1 cellular context compared by ENCODE assay signal in genomic region chr20:43530321-43531090, GRCh38.
A peak's percentile ranks its signal among the peaks of the same experiment; 100 is the strongest.
TF ChIP-seq lines count a peak whose summit lies in the region.

No MANE protein-coding gene starts in this region.

TF ChIP-seq in HepG2, 621 proteins besides CTCF, POLR2A, EP300 and RAD21 (continued from another document and continues in another):
- TF ChIP-seq HCFC1 (IDR thresholded peaks at IDR 0.05; ENCODE audit: low read depth, low read length) = no peak
- peak; percentile 99 for TF ChIP-seq ZNF724P (CRISPR knock-in tag; IDR thresholded peaks at IDR 0.05; ENCODE audit: borderline replicate concordance)
- peak; percentile 77; the same call in 1 of the 2 replicates for TF ChIP-seq ZNF205 (CRISPR knock-in tag; IDR thresholded peaks at IDR 0.05)
- TF ChIP-seq, protein P1, sequence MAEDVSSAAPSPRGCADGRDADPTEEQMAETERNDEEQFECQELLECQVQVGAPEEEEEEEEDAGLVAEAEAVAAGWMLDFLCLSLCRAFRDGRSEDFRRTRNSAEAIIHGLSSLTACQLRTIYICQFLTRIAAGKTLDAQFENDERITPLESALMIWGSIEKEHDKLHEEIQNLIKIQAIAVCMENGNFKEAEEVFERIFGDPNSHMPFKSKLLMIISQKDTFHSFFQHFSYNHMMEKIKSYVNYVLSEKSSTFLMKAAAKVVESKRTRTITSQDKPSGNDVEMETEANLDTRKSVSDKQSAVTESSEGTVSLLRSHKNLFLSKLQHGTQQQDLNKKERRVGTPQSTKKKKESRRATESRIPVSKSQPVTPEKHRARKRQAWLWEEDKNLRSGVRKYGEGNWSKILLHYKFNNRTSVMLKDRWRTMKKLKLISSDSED (CRISPR knock-in tag; IDR thresholded peaks at IDR 0.05) = no peak
- TF ChIP-seq ZBTB7B (CRISPR knock-in tag; IDR thresholded peaks at IDR 0.05) = peak; percentile 89
- no peak for TF ChIP-seq SRF (IDR thresholded peaks at IDR 0.05; ENCODE audit: low read depth, low read length)
- TF ChIP-seq SKIL (CRISPR knock-in tag; IDR thresholded peaks at IDR 0.05; ENCODE audit: borderline replicate concordance) = no peak
- TF ChIP-seq PLRG1 (conservative IDR thresholded peaks at IDR 0.05) = no peak
- peak; percentile 86; the same call in 1 of the 2 replicates for TF ChIP-seq ZNF350 (CRISPR knock-in tag; IDR thresholded peaks at IDR 0.05; ENCODE audit: borderline replicate concordance, low read depth)
- no peak for TF ChIP-seq TBP (CRISPR knock-in tag; IDR thresholded peaks at IDR 0.05)
- peak; percentile 31; the same call in 1 of the 2 replicates for TF ChIP-seq ISX (CRISPR knock-in tag; conservative IDR thresholded peaks at IDR 0.05)
- TF ChIP-seq KLF11 (CRISPR knock-in tag; IDR thresholded peaks at IDR 0.05) = peak; percentile 97
- no peak for TF ChIP-seq SMARCE1 (IDR thresholded peaks at IDR 0.05; ENCODE audit: borderline replicate concordance)
- TF ChIP-seq FOXJ3 (CRISPR knock-in tag; IDR thresholded peaks at IDR 0.05; ENCODE audit: borderline replicate concordance) = no peak
- peak; percentile 87; the same call in 1 of the 2 replicates for TF ChIP-seq ZNF839 (CRISPR knock-in tag; IDR thresholded peaks at IDR 0.05; ENCODE audit: borderline replicate concordance)
- TF ChIP-seq ZNF33B (CRISPR knock-in tag; IDR thresholded peaks at IDR 0.05) = peak; percentile 90
- TF ChIP-seq ZNF34 (CRISPR knock-in tag; IDR thresholded peaks at IDR 0.05; ENCODE audit: borderline replicate concordance) = no peak
- TF ChIP-seq ZNF749 (CRISPR knock-in tag; IDR thresholded peaks at IDR 0.05; ENCODE audit: borderline replicate concordance) = no peak
- TF ChIP-seq KDM1A (CRISPR knock-in tag; IDR thresholded peaks at IDR 0.05) = no peak
- TF ChIP-seq ZNF616 (CRISPR knock-in tag; IDR thresholded peaks at IDR 0.05; ENCODE audit: low read depth) = peak; percentile 97
- TF ChIP-seq ZNF235 (CRISPR knock-in tag; IDR thresholded peaks at IDR 0.05; ENCODE audit: borderline replicate concordance) = no peak
- TF ChIP-seq NBN (conservative IDR thresholded peaks at IDR 0.05) = no peak
- peak; percentile 21; the same call in 1 of the 2 replicates for TF ChIP-seq ZNF253 (CRISPR knock-in tag; IDR thresholded peaks at IDR 0.05; ENCODE audit: borderline replicate concordance)
- TF ChIP-seq PHF8 (CRISPR knock-in tag; IDR thresholded peaks at IDR 0.05) = peak; percentile 28; the same call in 1 of the 2 replicates
- TF ChIP-seq ZNF766 (CRISPR knock-in tag; IDR thresholded peaks at IDR 0.05; ENCODE audit: borderline replicate concordance) = peak; percentile 62; the same call in 1 of the 2 replicates
- TF ChIP-seq IKZF5 (CRISPR knock-in tag; IDR thresholded peaks at IDR 0.05) = peak; percentile 94
- TF ChIP-seq GATA4 (IDR thresholded peaks at IDR 0.05; ENCODE audit: borderline replicate concordance, low read depth) = no peak
- TF ChIP-seq RFX5 (IDR thresholded peaks at IDR 0.05; ENCODE audit: low read depth, low read length) = no peak
- TF ChIP-seq TAF1 (CRISPR knock-in tag; IDR thresholded peaks at IDR 0.05) = no peak
- TF ChIP-seq ZFP82 (CRISPR knock-in tag; IDR thresholded peaks at IDR 0.05; ENCODE audit: borderline replicate concordance) = no peak
- no peak for TF ChIP-seq MTF2 (CRISPR knock-in tag; IDR thresholded peaks at IDR 0.05; ENCODE audit: borderline replicate concordance)
- TF ChIP-seq ATF4 (CRISPR knock-in tag; IDR thresholded peaks at IDR 0.05) = no peak
- TF ChIP-seq TEAD3 (CRISPR knock-in tag; optimal IDR thresholded peaks at IDR 0.05; ENCODE audit: borderline replicate concordance) = peak; percentile 93
- peak; percentile 72; the same call in 1 of the 2 replicates for TF ChIP-seq JUNB (CRISPR knock-in tag; IDR thresholded peaks at IDR 0.05; ENCODE audit: borderline replicate concordance)
- peak; percentile 82 for TF ChIP-seq MIXL1 (CRISPR knock-in tag; IDR thresholded peaks at IDR 0.05)
- TF ChIP-seq, protein P2, sequence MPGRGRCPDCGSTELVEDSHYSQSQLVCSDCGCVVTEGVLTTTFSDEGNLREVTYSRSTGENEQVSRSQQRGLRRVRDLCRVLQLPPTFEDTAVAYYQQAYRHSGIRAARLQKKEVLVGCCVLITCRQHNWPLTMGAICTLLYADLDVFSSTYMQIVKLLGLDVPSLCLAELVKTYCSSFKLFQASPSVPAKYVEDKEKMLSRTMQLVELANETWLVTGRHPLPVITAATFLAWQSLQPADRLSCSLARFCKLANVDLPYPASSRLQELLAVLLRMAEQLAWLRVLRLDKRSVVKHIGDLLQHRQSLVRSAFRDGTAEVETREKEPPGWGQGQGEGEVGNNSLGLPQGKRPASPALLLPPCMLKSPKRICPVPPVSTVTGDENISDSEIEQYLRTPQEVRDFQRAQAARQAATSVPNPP (CRISPR knock-in tag; IDR thresholded peaks at IDR 0.05) = 0 out of 2 replicates have a peak, but pooled peaks have one; percentile 65
- TF ChIP-seq ZBTB42 (CRISPR knock-in tag; IDR thresholded peaks at IDR 0.05) = peak; percentile 86; the same call in 1 of the 2 replicates
- TF ChIP-seq, protein P3, sequence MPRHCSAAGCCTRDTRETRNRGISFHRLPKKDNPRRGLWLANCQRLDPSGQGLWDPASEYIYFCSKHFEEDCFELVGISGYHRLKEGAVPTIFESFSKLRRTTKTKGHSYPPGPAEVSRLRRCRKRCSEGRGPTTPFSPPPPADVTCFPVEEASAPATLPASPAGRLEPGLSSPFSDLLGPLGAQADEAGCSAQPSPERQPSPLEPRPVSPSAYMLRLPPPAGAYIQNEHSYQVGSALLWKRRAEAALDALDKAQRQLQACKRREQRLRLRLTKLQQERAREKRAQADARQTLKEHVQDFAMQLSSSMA (CRISPR knock-in tag; IDR thresholded peaks at IDR 0.05) = peak; percentile 94
- TF ChIP-seq SMARCC2 (IDR thresholded peaks at IDR 0.05) = no peak
- TF ChIP-seq, protein P4, sequence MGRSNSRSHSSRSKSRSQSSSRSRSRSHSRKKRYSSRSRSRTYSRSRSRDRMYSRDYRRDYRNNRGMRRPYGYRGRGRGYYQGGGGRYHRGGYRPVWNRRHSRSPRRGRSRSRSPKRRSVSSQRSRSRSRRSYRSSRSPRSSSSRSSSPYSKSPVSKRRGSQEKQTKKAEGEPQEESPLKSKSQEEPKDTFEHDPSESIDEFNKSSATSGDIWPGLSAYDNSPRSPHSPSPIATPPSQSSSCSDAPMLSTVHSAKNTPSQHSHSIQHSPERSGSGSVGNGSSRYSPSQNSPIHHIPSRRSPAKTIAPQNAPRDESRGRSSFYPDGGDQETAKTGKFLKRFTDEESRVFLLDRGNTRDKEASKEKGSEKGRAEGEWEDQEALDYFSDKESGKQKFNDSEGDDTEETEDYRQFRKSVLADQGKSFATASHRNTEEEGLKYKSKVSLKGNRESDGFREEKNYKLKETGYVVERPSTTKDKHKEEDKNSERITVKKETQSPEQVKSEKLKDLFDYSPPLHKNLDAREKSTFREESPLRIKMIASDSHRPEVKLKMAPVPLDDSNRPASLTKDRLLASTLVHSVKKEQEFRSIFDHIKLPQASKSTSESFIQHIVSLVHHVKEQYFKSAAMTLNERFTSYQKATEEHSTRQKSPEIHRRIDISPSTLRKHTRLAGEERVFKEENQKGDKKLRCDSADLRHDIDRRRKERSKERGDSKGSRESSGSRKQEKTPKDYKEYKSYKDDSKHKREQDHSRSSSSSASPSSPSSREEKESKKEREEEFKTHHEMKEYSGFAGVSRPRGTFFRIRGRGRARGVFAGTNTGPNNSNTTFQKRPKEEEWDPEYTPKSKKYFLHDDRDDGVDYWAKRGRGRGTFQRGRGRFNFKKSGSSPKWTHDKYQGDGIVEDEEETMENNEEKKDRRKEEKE (IDR thresholded peaks at IDR 0.05) = no peak
- no peak for TF ChIP-seq ZNF24 (IDR thresholded peaks at IDR 0.05)
- no peak; the same call in 1 of the 2 replicates for TF ChIP-seq ZNF720 (CRISPR knock-in tag; IDR thresholded peaks at IDR 0.05)
- TF ChIP-seq ZNF564 (CRISPR knock-in tag; IDR thresholded peaks at IDR 0.05) = peak; percentile 88; the same call in 1 of the 2 replicates
- TF ChIP-seq, protein P5, sequence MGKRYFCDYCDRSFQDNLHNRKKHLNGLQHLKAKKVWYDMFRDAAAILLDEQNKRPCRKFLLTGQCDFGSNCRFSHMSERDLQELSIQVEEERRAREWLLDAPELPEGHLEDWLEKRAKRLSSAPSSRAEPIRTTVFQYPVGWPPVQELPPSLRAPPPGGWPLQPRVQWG (CRISPR knock-in tag; IDR thresholded peaks at IDR 0.05; ENCODE audit: borderline replicate concordance, low read depth) = peak; percentile 87; the same call in 1 of the 2 replicates
- TF ChIP-seq XBP1 (CRISPR knock-in tag; IDR thresholded peaks at IDR 0.05) = no peak
- TF ChIP-seq MXD4 (CRISPR knock-in tag; IDR thresholded peaks at IDR 0.05) = peak; percentile 98
- TF ChIP-seq KLF13 (CRISPR knock-in tag; IDR thresholded peaks at IDR 0.05) = 0 out of 2 replicates have a peak, but pooled peaks have one; percentile 72
- no peak; the same call in none of the 2 replicates for TF ChIP-seq ZNF225 (CRISPR knock-in tag; IDR thresholded peaks at IDR 0.05)
- peak; percentile 75 for TF ChIP-seq RCOR2 (CRISPR knock-in tag; IDR thresholded peaks at IDR 0.05)
- TF ChIP-seq ZNF124 (CRISPR knock-in tag; IDR thresholded peaks at IDR 0.05) = peak; percentile 85; the same call in 1 of the 2 replicates
- peak; percentile 70; the same call in 1 of the 2 replicates for TF ChIP-seq ZNF44 (CRISPR knock-in tag; IDR thresholded peaks at IDR 0.05)
- TF ChIP-seq PRDM4 (CRISPR knock-in tag; IDR thresholded peaks at IDR 0.05; ENCODE audit: borderline replicate concordance) = no peak
- peak; percentile 23; the same call in 1 of the 2 replicates for TF ChIP-seq ZFP90 (CRISPR knock-in tag; IDR thresholded peaks at IDR 0.05; ENCODE audit: borderline replicate concordance)
- TF ChIP-seq XRCC5 (optimal IDR thresholded peaks at IDR 0.05; ENCODE audit: low read length) = peak; percentile 93
- TF ChIP-seq RBM39 (IDR thresholded peaks at IDR 0.05; ENCODE audit: low read depth, low read length, poor library complexity, severe bottlenecking) = no peak
- TF ChIP-seq GATAD2A (CRISPR knock-in tag; IDR thresholded peaks at IDR 0.05) = peak; percentile 81
- TF ChIP-seq MNT (IDR thresholded peaks at IDR 0.05) = peak; percentile 96
- TF ChIP-seq ZNF292 (CRISPR knock-in tag; IDR thresholded peaks at IDR 0.05; ENCODE audit: borderline replicate concordance, low read depth) = peak; percentile 95; the same call in 1 of the 2 replicates
- peak; percentile 53; the same call in 1 of the 2 replicates for TF ChIP-seq YEATS4 (CRISPR knock-in tag; IDR thresholded peaks at IDR 0.05; ENCODE audit: borderline replicate concordance)
